In the genomic region with DNA sequence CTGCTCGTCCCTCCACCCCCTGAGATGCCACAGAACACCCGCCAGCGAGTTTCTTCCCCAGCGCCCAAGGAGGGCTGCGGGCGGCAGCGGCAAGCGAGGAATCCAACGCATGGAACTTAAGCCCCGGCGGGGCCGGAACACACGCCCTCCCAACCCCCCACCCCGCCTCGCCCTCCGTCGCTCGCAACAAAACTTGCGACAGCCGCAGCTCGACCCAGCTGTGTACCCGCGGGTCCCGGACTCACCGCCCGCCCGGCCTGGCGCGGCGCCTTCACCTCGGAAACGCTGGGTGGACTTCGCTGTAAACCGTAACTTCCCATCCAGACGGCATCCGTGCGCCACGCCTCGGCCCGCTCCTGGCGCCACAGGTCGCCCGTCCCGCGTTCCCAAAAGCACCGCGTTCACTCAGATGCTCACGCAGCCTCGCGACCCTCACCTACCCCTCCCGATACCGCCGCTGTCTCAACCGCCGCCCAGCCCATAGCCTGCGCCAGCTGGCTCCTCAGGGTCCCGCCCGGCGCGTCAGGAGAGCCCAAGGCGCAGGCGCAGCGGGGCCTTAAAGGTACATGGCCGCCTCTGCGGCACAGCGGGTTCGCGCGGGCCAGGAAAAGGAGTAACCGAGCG, we compare ENCODE assay signal across 8 cellular contexts. TPM values are rescaled to one million over a fixed set of nuclear protein-coding genes. Genes with fewer than 3 reads are reported as not detected.
DNase-seq lines count a peak whose midpoint lies in the region; ATAC-seq lines count a peak whose summit lies in the region.
"Not testable (repeated sequence)": the region's sequence is repeated elsewhere in the genome, so short reads cannot be mapped to it uniquely, and the experiment has no call there.

A gene with protein sequence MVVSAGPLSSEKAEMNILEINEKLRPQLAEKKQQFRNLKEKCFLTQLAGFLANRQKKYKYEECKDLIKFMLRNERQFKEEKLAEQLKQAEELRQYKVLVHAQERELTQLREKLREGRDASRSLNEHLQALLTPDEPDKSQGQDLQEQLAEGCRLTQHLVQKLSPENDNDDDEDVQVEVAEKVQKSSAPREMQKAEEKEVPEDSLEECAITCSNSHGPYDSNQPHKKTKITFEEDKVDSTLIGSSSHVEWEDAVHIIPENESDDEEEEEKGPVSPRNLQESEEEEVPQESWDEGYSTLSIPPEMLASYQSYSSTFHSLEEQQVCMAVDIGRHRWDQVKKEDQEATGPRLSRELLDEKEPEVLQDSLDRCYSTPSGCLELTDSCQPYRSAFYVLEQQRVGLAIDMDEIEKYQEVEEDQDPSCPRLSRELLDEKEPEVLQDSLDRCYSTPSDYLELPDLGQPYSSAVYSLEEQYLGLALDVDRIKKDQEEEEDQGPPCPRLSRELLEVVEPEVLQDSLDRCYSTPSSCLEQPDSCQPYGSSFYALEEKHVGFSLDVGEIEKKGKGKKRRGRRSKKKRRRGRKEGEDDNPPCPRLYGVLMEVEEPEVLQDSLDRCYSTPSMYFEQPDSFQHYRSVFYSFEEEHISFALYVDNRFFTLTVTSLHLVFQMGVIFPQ (minus strand): TSS at position 534 of the 624 bp plus-strand sequence. CDS start 21,666 bp downstream, outside the sequence.

- not testable (repeated sequence) for H3K36me3 Mint-ChIP-seq in IgD-negative memory B cell; naive thymus-derived CD4-positive, alpha-beta T cell

- not testable (repeated sequence) for H3K27me3 Mint-ChIP-seq in IgD-negative memory B cell; naive thymus-derived CD4-positive, alpha-beta T cell

- peak within 1 kb of the TSS; percentile 91 to 100 (median 98) for H3K4me3 Mint-ChIP-seq in IgD-negative memory B cell
- peak within 1 kb of the TSS; percentile 91 to 100 (median 94) for H3K4me3 Mint-ChIP-seq in naive thymus-derived CD4-positive, alpha-beta T cell

- POLR2A ChIA-PET in naive thymus-derived CD4-positive, alpha-beta T cell (lab: Charles Lee), result interaction anchor here (0.6 kb wide), 1 partner anchor 49 kb away, joined by 3 read pairs; no protein-coding TSS in a partner anchor

- ATAC-seq in GM21786 (IDR thresholded peaks at IDR 0.05; ENCODE audit: unreplicated experiment), result peak; percentile 96
- ATAC-seq in naive thymus-derived CD4-positive, alpha-beta T cell, result peak; percentile 97

- H3K27me3 ChIP-seq in naive thymus-derived CD4-positive, alpha-beta T cell (ENCODE audit: control insufficient read depth in 2 of 2, insufficient read depth in 2 of 2, low read length in 2 of 2), result not testable (repeated sequence)

- H3K27ac ChIP-seq in naive thymus-derived CD4-positive, alpha-beta T cell (ENCODE audit: low read depth, low read length), result peak within 1 kb of the TSS; percentile 48

- DNase-seq in DMS114 treated with DMSO at 0.1 percent for 48 hours (lab: John Stamatoyannopoulos, UW; ENCODE audit: unreplicated experiment) (peak; percentile 46), SK-N-DZ (ENCODE audit: low spot score) (peak; percentile 80), fibroblast of peridontal ligament (ENCODE audit: extremely low read depth) (peak; percentile 34)
- peak; percentile 20 for DNase-seq in activated gamma-delta T cell treated with anti-CD3 and anti-CD28 coated beads, Interleukin-2, amount 50 U/mL, for 16 hours (ENCODE audit: low read depth)
- DNase-seq in naive thymus-derived CD4-positive, alpha-beta T cell, result peak; percentile 54 to 79 (median 67)
- peak; percentile 40 for DNase-seq in stimulated activated CD8-positive, alpha-beta memory T cell treated with anti-CD3 and anti-CD28 coated beads, Interleukin-4, amount 100 ng/mL, for 24 hours (ENCODE audit: low read depth)

- peak within 1 kb of the TSS; percentile 46 for H3K4me3 ChIP-seq in naive thymus-derived CD4-positive, alpha-beta T cell (ENCODE audit: low read length)

- not testable (repeated sequence) for H3K36me3 ChIP-seq in naive thymus-derived CD4-positive, alpha-beta T cell (ENCODE audit: control insufficient read depth in 2 of 3, insufficient read depth in 3 of 3, low read length in 3 of 3)

- CTCF ChIA-PET in naive thymus-derived CD4-positive, alpha-beta T cell (lab: Charles Lee), result not testable (repeated sequence)

- intact Hi-C loops in naive thymus-derived CD4-positive, alpha-beta T cell (cut with micrococcal nuclease), result not testable (repeated sequence)

- peak within 1 kb of the TSS; percentile 59 to 92 (median 89) for H3K27ac Mint-ChIP-seq in IgD-negative memory B cell
- H3K27ac Mint-ChIP-seq in naive thymus-derived CD4-positive, alpha-beta T cell, result peak within 1 kb of the TSS in 8 of 9 donors; percentile 62 to 92 (median 90)

- not testable (repeated sequence) for H3K4me1 ChIP-seq in naive thymus-derived CD4-positive, alpha-beta T cell (ENCODE audit: control insufficient read depth in 2 of 2, insufficient read depth in 2 of 2, low read length in 2 of 2)

- not testable (repeated sequence) for H3K4me1 Mint-ChIP-seq in IgD-negative memory B cell; naive thymus-derived CD4-positive, alpha-beta T cell

- H3K9me3 Mint-ChIP-seq in IgD-negative memory B cell; naive thymus-derived CD4-positive, alpha-beta T cell: not testable (repeated sequence)

- not testable (repeated sequence) for H3K9me3 ChIP-seq in naive thymus-derived CD4-positive, alpha-beta T cell (ENCODE audit: control insufficient read depth in 2 of 3, low read length in 3 of 3)

RNA-seq across cellular contexts. Expression of the gene that starts here (rescaled TPM):
- polyA plus RNA-seq in IgD-negative memory B cell, result 14.6 TPM
- 51.9 and 53.6 TPM in 2 replicates for polyA plus RNA-seq in SK-N-DZ (2014; cell fraction: cytosol; rRNA removed)
- 118 and 145 TPM in 2 replicates for polyA plus RNA-seq in SK-N-DZ (2014; cell fraction: nucleus; rRNA removed)
- total RNA-seq in naive thymus-derived CD4-positive, alpha-beta T cell, result 100 to 1,000 TPM in 4 of 5 experiments, 10 to 100 TPM in 1; 46.7 to 259 (median 115) TPM
- 10 to 100 TPM; 19.7 to 24.5 TPM for polyA plus RNA-seq in naive thymus-derived CD4-positive, alpha-beta T cell

Comparison
In these comparisons a context has a peak if more than half of its experiments do, and no peak if none do; other contexts are left out.
1. Peak in every context shown above with its lines: DNase-seq, ATAC-seq, H3K4me3 ChIP-seq and H3K27ac ChIP-seq.
2. DNase-seq: peak in every context shown above with its lines; median percentile 80 in SK-N-DZ; 67 in naive thymus-derived CD4-positive, alpha-beta T cell; 46 in DMS114 treated with DMSO at 0.1 percent for 48 hours; 40 in stimulated activated CD8-positive, alpha-beta memory T cell treated with anti-CD3 and anti-CD28 coated beads, Interleukin-4, amount 100 ng/mL, for 24 hours; 34 in fibroblast of peridontal ligament; 20 in activated gamma-delta T cell treated with anti-CD3 and anti-CD28 coated beads, Interleukin-2, amount 50 U/mL, for 16 hours.